In the genomic region with DNA sequence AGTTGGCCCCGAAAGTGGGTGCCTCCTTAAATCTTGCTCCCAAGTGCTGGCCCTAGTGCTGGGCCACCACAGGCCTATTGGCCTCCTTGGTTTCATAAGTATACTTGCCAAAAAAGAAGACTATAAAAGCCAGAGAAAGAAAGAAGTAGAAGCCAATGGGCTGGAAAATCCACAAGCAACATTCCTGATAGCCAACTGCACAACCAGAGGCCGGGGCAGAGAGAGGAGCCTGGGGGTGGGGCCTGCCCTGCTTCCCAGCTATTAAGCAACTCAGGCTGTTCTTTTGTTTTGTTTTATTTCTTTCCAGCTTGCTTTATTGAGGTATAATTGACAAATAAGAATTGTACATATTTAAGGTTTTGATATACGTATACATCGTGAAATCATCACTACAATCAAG, we compare ENCODE assay signal across 23 cellular contexts.
A peak's percentile ranks its signal among the peaks of the same experiment; 100 is the strongest.
DNase-seq lines count a peak whose midpoint lies in the region; ATAC-seq, FAIRE-seq and TF ChIP-seq lines count a peak whose summit lies in the region.
"Had no signal": no experiment of that assay in that cellular context is flagged by ENCODE, and none has a peak within 500 bp of the region (broad histone marks: within the 10 kb centered on the region; RNA-seq: fewer than 3 reads in every experiment).

No MANE protein-coding gene starts in this region.

- POLR2A ChIA-PET in A673 (lab: Charles Lee; ENCODE audit: low non-redundant PET), result no interaction called here

- TF ChIP-seq CTCF in A673 (conservative IDR thresholded peaks at IDR 0.05; ENCODE audit: low read depth, low read length), result no peak

- H3K14ac ChIP-seq in neuronal stem cell (ENCODE audit: low read length), result no peak overlapping the region

- no peak for ATAC-seq in HG03135 (IDR thresholded peaks at IDR 0.05; ENCODE audit: unreplicated experiment)

- no TSS peak for BruUV-seq in A673 (replicated peaks; lab: Mats Ljungman, UMichigan)

- FAIRE-seq in small intestine (lab: Jason Lieb, UNC) (no peak), urothelium cell line (lab: Jason Lieb, UNC) (no peak)
- FAIRE-seq: GM19239, HTR-8/SVneo had no signal

- H3K18ac ChIP-seq in neuronal stem cell (ENCODE audit: low read length), result peak overlapping the region; percentile 38

- no peak overlapping the region for H3K23ac ChIP-seq in neuronal stem cell (ENCODE audit: low read depth, low read length, poor library complexity)

- H2BK120ac ChIP-seq in neuronal stem cell (ENCODE audit: low read depth, low read length), result no peak overlapping the region

- no peak overlapping the region for H2BK5ac ChIP-seq in neuronal stem cell (ENCODE audit: low read length)

- no peak overlapping the region for H2AFZ ChIP-seq in neuronal stem cell (ENCODE audit: low read length)
- H2AFZ ChIP-seq: PC-9 had no signal

- no peak overlapping the region for H3K4me2 ChIP-seq in neuronal stem cell (ENCODE audit: insufficient read depth, low read length, poor library complexity, severe bottlenecking)
- H3K4me2 ChIP-seq: PC-9 had no signal

- H3K9me3 ChIP-seq in neuronal stem cell (replicated peaks in 1 of 2; ENCODE audit: control insufficient read depth in 2 of 2, insufficient read depth in 1 of 2, low read depth in 1 of 2, low read length in 2 of 2), result no peaks in the 10 kb centered on the region
- H3K9me3 ChIP-seq in A673 (ENCODE audit: low read depth, low read length, poor library complexity, severe bottlenecking), result no peaks in the 10 kb centered on the region
- H3K9me3 ChIP-seq in small intestine (ENCODE audit: control insufficient read depth, low read depth), result no peaks in the 10 kb centered on the region
- H3K9me3 ChIP-seq: BE2C, SJSA1 had no signal

- no peak overlapping the region for H4K91ac ChIP-seq in neuronal stem cell (ENCODE audit: low read depth, low read length, poor library complexity)

- no peak overlapping the region for H2BK15ac ChIP-seq in neuronal stem cell (ENCODE audit: low read length)

- H3K4me3 ChIP-seq in neuronal stem cell (ENCODE audit: low read length in 2 of 2) (no peak overlapping the region), A673 (ENCODE audit: low read depth, low read length, poor library complexity, severe bottlenecking) (no peak overlapping the region), small intestine (ENCODE audit: low read depth in 1 of 2, low read length in 2 of 2) (no peak overlapping the region)
- H3K4me3 ChIP-seq: PC-9, SJSA1 had no signal

- H3K9ac ChIP-seq in neuronal stem cell (ENCODE audit: low read depth, low read length, poor library complexity), result no peak overlapping the region

- no peak overlapping the region for H4K8ac ChIP-seq in neuronal stem cell (ENCODE audit: low read depth, low read length)

- no peaks in the 10 kb centered on the region for H3K79me1 ChIP-seq in neuronal stem cell (ENCODE audit: low read depth, low read length)

- H3K4me1 ChIP-seq in neuronal stem cell (ENCODE audit: control insufficient read depth in 2 of 2, insufficient read depth in 1 of 2, low read depth in 1 of 2, low read length in 2 of 2), result peaks cover 0 to 10% of the 10 kb centered on the region in 2 donors
- H3K4me1 ChIP-seq in A673 (ENCODE audit: insufficient read depth, low read length, poor library complexity, severe bottlenecking), result no peaks in the 10 kb centered on the region
- no peaks in the 10 kb centered on the region for H3K4me1 ChIP-seq in small intestine (ENCODE audit: control insufficient read depth in 2 of 2, insufficient read depth in 1 of 2, low read depth in 1 of 2, low read length in 1 of 2)
- H3K4me1 ChIP-seq: BE2C, SJSA1 had no signal

- no peak overlapping the region for H2AK5ac ChIP-seq in neuronal stem cell (ENCODE audit: low read depth, low read length)

- CTCF ChIA-PET in A673 (lab: Charles Lee), result no interaction called here

- no peak overlapping the region for H3K4ac ChIP-seq in neuronal stem cell (ENCODE audit: low read length)

- DNase-seq in AG20443 (ENCODE audit: low spot score) (peak; percentile 87), M059J (ENCODE audit: low read depth) (peak; percentile 36), iPS-NIHi11 (ENCODE audit: low spot score) (peak; percentile 34), neuronal stem cell (ENCODE audit: low spot score) (no peak), A673 (ENCODE audit: low spot score) (no peak), small intestine (no peak), urothelium cell line (ENCODE audit: low spot score) (no peak)
- DNase-seq: BE2C; Calu3; CD4-positive, alpha-beta T cell; DMS53; H9; NCI-H1417; NCI-H187 treated with DMSO at 0.1 percent for 48 hours; NCI-H2171; NCI-H446 treated with DMSO at 0.1 percent for 48 hours; NCI-H82; PC-9 had no signal

- WGBS in neuronal stem cell (ENCODE audit: extremely low coverage in 2 of 2, insufficient read length in 2 of 2, insufficient replicate concordance in 1 of 2), 2 donors, result no CpG with 5 or more reads among the region's 4 CpGs
- WGBS in small intestine, 3 donors, result 78 to 88% (median 84%) methylated on average over 4 of the region's 4 CpGs

- H3K27me3 ChIP-seq in neuronal stem cell (ENCODE audit: control insufficient read depth in 3 of 3, insufficient read depth in 3 of 3, low read depth in 1 of 3, low read length in 3 of 3) (no peaks in the 10 kb centered on the region), A673 (replicated peaks; ENCODE audit: insufficient read depth, low read depth, low read length, poor library complexity) (no peaks in the 10 kb centered on the region), small intestine (ENCODE audit: control insufficient read depth in 2 of 2, insufficient read depth in 2 of 2, low read length in 2 of 2) (no peaks in the 10 kb centered on the region)
- H3K27me3 ChIP-seq: BE2C had no signal

- H3K36me3 ChIP-seq in neuronal stem cell (replicated peaks in 1 of 2; ENCODE audit: control insufficient read depth in 2 of 2, insufficient read depth in 2 of 2, low read length in 2 of 2), result no peaks in the 10 kb centered on the region
- H3K36me3 ChIP-seq in A673 (ENCODE audit: insufficient read depth, low read length, poor library complexity, severe bottlenecking), result no peaks in the 10 kb centered on the region
- no peaks in the 10 kb centered on the region for H3K36me3 ChIP-seq in small intestine (ENCODE audit: control insufficient read depth in 2 of 2, insufficient read depth in 2 of 2, low read length in 2 of 2)
- H3K36me3 ChIP-seq: BE2C, SJSA1 had no signal

- no peak overlapping the region for H2BK12ac ChIP-seq in neuronal stem cell (ENCODE audit: low read length)

- H3K27ac ChIP-seq in neuronal stem cell (replicated peaks; ENCODE audit: low read length) (no peak overlapping the region), A673 (ENCODE audit: low read depth, low read length, poor library complexity, severe bottlenecking) (no peak overlapping the region), small intestine (ENCODE audit: low read depth in 1 of 2, low read length in 1 of 2) (no peak overlapping the region)
- H3K27ac ChIP-seq: HL-60, PC-9, SJSA1 had no signal

- intact Hi-C loops in A673 (cut with micrococcal nuclease; ENCODE audit: unreplicated experiment), result no loop called here

Comparison
In these comparisons a context has a peak if more than half of its experiments do, and no peak if none do; other contexts are left out.
1. DNase-seq: peak in AG20443 (single experiment), M059J (single experiment) and iPS-NIHi11 (single experiment); none in neuronal stem cell (single experiment), A673 (single experiment), small intestine (single experiment) and urothelium cell line (single experiment).